In the genomic region with DNA sequence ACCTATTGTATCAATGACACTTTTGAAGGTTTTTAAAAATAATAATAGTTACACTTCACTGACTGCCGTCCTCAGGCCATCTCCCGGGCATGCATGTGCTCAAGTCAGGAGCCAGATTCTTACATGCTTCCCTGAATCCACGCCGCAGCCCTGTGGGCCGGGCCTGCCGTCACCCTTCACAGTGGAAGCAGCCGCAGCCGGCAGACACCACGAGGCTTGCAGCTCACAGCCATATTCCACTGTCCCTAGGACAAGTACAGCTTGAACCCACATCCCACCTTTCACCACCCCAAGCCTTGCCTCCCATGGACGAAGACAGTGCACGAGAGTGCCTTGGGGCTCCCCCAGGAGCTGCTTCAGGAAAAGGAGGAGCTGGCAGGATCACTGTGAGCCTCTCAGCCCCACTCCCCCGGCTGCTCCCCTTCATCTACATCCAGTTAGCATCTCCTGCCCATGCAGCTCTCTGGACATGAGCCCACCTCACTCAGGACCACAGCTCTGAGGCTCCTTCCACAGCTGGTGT, we compare ENCODE assay signal across 15 cellular contexts.
DNase-seq lines count a peak whose midpoint lies in the region; ATAC-seq and TF ChIP-seq lines count a peak whose summit lies in the region.
"Had no signal": no experiment of that assay in that cellular context is flagged by ENCODE, and none has a peak within 500 bp of the region (broad histone marks: within the 10 kb centered on the region; RNA-seq: fewer than 3 reads in every experiment).

No MANE protein-coding gene starts in this region.

- H3K27me3 ChIP-seq in aorta (ENCODE audit: control insufficient read depth in 1 of 2, insufficient read depth in 2 of 2, low read length in 1 of 2) = no peaks in the 10 kb centered on the region
- H3K27me3 ChIP-seq: BLaER1 had no signal

- no peak overlapping the region for H3K4me3 ChIP-seq in aorta (ENCODE audit: low read length in 2 of 2)
- H3K4me3 ChIP-seq: BLaER1 had no signal

- no peak overlapping the region for H3K27ac ChIP-seq in aorta (ENCODE audit: low read depth in 1 of 2, low read length in 2 of 2)
- H3K27ac ChIP-seq: 22Rv1, BLaER1 had no signal

- CTCF ChIA-PET in activated naive CD4-positive, alpha-beta T cell treated with anti-CD3 and anti-CD28 coated beads, Interleukin-2, amount 10 ng/mL, durations not matched to agents 7 days and 5 days (lab: Charles Lee) = no interaction called here

- intact Hi-C loops in activated CD4-positive, alpha-beta T cell treated with anti-CD3 and anti-CD28 coated beads, Interleukin-2, amount 10 ng/mL, durations not matched to agents 24 days and 14 days (cut with micrococcal nuclease) = no loop called here
- intact Hi-C loops in aorta (cut with DNase I) = no loop called here

- H3K27me3 Mint-ChIP-seq in activated CD4-positive, alpha-beta T cell treated with anti-CD3 and anti-CD28 coated beads, Interleukin-2, amount 10 ng/mL, durations not matched to agents 24 days and 14 days = no peaks in the 10 kb centered on the region
- no peaks in the 10 kb centered on the region for H3K27me3 Mint-ChIP-seq in chondrocyte (ENCODE audit: low read depth)
- no peaks in the 10 kb centered on the region for H3K27me3 Mint-ChIP-seq in osteocyte (ENCODE audit: unreplicated experiment)
- H3K27me3 Mint-ChIP-seq in activated naive CD4-positive, alpha-beta T cell treated with anti-CD3 and anti-CD28 coated beads, Interleukin-2, amount 10 ng/mL, durations not matched to agents 7 days and 5 days = no peaks in the 10 kb centered on the region
- H3K27me3 Mint-ChIP-seq: CD4-positive, alpha-beta T cell had no signal

- H3K9me3 Mint-ChIP-seq in activated CD4-positive, alpha-beta T cell treated with anti-CD3 and anti-CD28 coated beads, Interleukin-2, amount 10 ng/mL, durations not matched to agents 24 days and 14 days = no peaks in the 10 kb centered on the region
- H3K9me3 Mint-ChIP-seq in chondrocyte (ENCODE audit: low read depth) (no peaks in the 10 kb centered on the region), osteocyte (ENCODE audit: unreplicated experiment) (peaks cover 5% of the 10 kb centered on the region)
- H3K9me3 Mint-ChIP-seq in activated naive CD4-positive, alpha-beta T cell treated with anti-CD3 and anti-CD28 coated beads, Interleukin-2, amount 10 ng/mL, durations not matched to agents 7 days and 5 days = no peaks in the 10 kb centered on the region
- H3K9me3 Mint-ChIP-seq: CD4-positive, alpha-beta T cell; H9 had no signal

- no peak overlapping the region for H3K27ac Mint-ChIP-seq in activated CD4-positive, alpha-beta T cell treated with anti-CD3 and anti-CD28 coated beads, Interleukin-2, amount 10 ng/mL, durations not matched to agents 24 days and 14 days
- H3K27ac Mint-ChIP-seq in chondrocyte (ENCODE audit: unreplicated experiment) (no peak overlapping the region), osteocyte (ENCODE audit: unreplicated experiment) (no peak overlapping the region)
- no peak overlapping the region for H3K27ac Mint-ChIP-seq in activated naive CD4-positive, alpha-beta T cell treated with anti-CD3 and anti-CD28 coated beads, Interleukin-2, amount 10 ng/mL, durations not matched to agents 7 days and 5 days
- H3K27ac Mint-ChIP-seq: CD4-positive, alpha-beta T cell had no signal

- TF ChIP-seq CTCF in chondrocyte (IDR thresholded peaks at IDR 0.05) (no peak), osteocyte (IDR thresholded peaks at IDR 0.05) (no peak)

- no peak overlapping the region for H3K4me3 Mint-ChIP-seq in activated CD4-positive, alpha-beta T cell treated with anti-CD3 and anti-CD28 coated beads, Interleukin-2, amount 10 ng/mL, durations not matched to agents 24 days and 14 days
- H3K4me3 Mint-ChIP-seq in chondrocyte (ENCODE audit: unreplicated experiment) (no peak overlapping the region), osteocyte (ENCODE audit: unreplicated experiment) (no peak overlapping the region)
- H3K4me3 Mint-ChIP-seq in activated naive CD4-positive, alpha-beta T cell treated with anti-CD3 and anti-CD28 coated beads, Interleukin-2, amount 10 ng/mL, durations not matched to agents 7 days and 5 days = no peak overlapping the region
- H3K4me3 Mint-ChIP-seq: CD4-positive, alpha-beta T cell; H9 had no signal

- no peaks in the 10 kb centered on the region for H3K4me1 ChIP-seq in aorta (ENCODE audit: control insufficient read depth in 1 of 2, insufficient read depth in 2 of 2, low read length in 2 of 2)
- H3K4me1 ChIP-seq: BLaER1 had no signal

- ATAC-seq in aorta (ENCODE audit: low FRiP score) (peak; percentile 26), GM21423 (IDR thresholded peaks at IDR 0.05; ENCODE audit: unreplicated experiment) (no peak)

- H3K4me1 Mint-ChIP-seq in activated CD4-positive, alpha-beta T cell treated with anti-CD3 and anti-CD28 coated beads, Interleukin-2, amount 10 ng/mL, durations not matched to agents 24 days and 14 days = peaks cover 21% of the 10 kb centered on the region
- H3K4me1 Mint-ChIP-seq in chondrocyte (ENCODE audit: low read depth) = peaks cover 8% of the 10 kb centered on the region
- H3K4me1 Mint-ChIP-seq in osteocyte (ENCODE audit: unreplicated experiment) = peaks cover 9% of the 10 kb centered on the region
- H3K4me1 Mint-ChIP-seq in activated naive CD4-positive, alpha-beta T cell treated with anti-CD3 and anti-CD28 coated beads, Interleukin-2, amount 10 ng/mL, durations not matched to agents 7 days and 5 days = peaks cover 18% of the 10 kb centered on the region
- H3K4me1 Mint-ChIP-seq: H9 had no signal

- no peaks in the 10 kb centered on the region for H3K9me3 ChIP-seq in aorta (ENCODE audit: control insufficient read depth, low read length)

- 86 to 89% methylated on average over 12 of the region's 12 CpGs for WGBS in aorta, 2 donors

- DNase-seq in activated CD4-positive, alpha-beta T cell treated with anti-CD3 and anti-CD28 coated beads, Interleukin-2, amount 10 ng/mL, durations not matched to agents 24 days and 14 days = peak; percentile 51
- DNase-seq in activated CD4-positive, alpha-beta T cell treated with anti-CD3 and anti-CD28 coated beads, Interleukin-2, amount 50 U/mL, for 4 hours = no peak
- DNase-seq in chondrocyte (ENCODE audit: low spot score) (peak; percentile 50), osteocyte (ENCODE audit: extremely low spot score, unreplicated experiment) (peak; percentile 78), aorta (no peak), NCI-H1694 treated with DMSO at 0.1 percent for 48 hours (lab: John Stamatoyannopoulos, UW) (no peak)
- no peak for DNase-seq in activated naive CD4-positive, alpha-beta T cell treated with anti-CD3 and anti-CD28 coated beads, Interleukin-2, amount 10 ng/mL, durations not matched to agents 7 days and 5 days
- DNase-seq: CD4-positive, alpha-beta T cell; DND-41; GOT3; H9; IMR-90 had no signal

- H3K36me3 Mint-ChIP-seq in activated CD4-positive, alpha-beta T cell treated with anti-CD3 and anti-CD28 coated beads, Interleukin-2, amount 10 ng/mL, durations not matched to agents 24 days and 14 days (ENCODE audit: low read depth) = peaks cover 20% of the 10 kb centered on the region
- H3K36me3 Mint-ChIP-seq in chondrocyte (ENCODE audit: low read depth) (peaks cover 38% of the 10 kb centered on the region), osteocyte (ENCODE audit: unreplicated experiment) (peaks cover 75% of the 10 kb centered on the region)
- H3K36me3 Mint-ChIP-seq in activated naive CD4-positive, alpha-beta T cell treated with anti-CD3 and anti-CD28 coated beads, Interleukin-2, amount 10 ng/mL, durations not matched to agents 7 days and 5 days = peaks cover 44% of the 10 kb centered on the region

- peaks cover 4 to 12% of the 10 kb centered on the region in 2 donors for H3K36me3 ChIP-seq in aorta (ENCODE audit: control insufficient read depth in 1 of 2, insufficient read depth in 2 of 2, low read length in 1 of 2)

Comparison
In these comparisons a context has a peak if more than half of its experiments do, and no peak if none do; other contexts are left out.
1. DNase-seq: peak in activated CD4-positive, alpha-beta T cell treated with anti-CD3 and anti-CD28 coated beads, Interleukin-2, amount 10 ng/mL, durations not matched to agents 24 days and 14 days (single experiment), chondrocyte (single experiment) and osteocyte (single experiment); none in activated CD4-positive, alpha-beta T cell treated with anti-CD3 and anti-CD28 coated beads, Interleukin-2, amount 50 U/mL, for 4 hours (0 of 2), aorta (0 of 2), NCI-H1694 treated with DMSO at 0.1 percent for 48 hours (single experiment) and activated naive CD4-positive, alpha-beta T cell treated with anti-CD3 and anti-CD28 coated beads, Interleukin-2, amount 10 ng/mL, durations not matched to agents 7 days and 5 days (single experiment).